In the genomic region with DNA sequence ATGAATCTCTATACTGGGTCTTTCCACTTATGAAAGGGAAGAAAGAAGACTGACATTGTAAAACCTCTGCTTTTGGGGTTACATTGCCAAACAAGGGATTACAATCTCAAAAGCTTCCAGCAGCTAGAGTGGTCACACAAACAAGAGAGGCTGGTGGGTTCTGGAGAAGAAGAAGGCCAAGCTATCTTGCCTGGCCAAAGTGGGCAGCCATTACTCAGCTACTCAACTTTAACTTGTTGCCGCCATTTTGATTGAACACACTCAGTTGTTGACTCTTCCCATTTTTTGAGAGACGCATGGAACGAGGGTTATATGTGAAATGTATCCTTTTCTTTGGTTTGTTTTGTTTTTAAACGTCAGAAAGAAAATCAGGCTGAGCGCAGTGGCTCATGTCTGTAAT, we compare ENCODE assay signal across 2 cellular contexts.
TF ChIP-seq lines count a peak whose summit lies in the region.

No MANE protein-coding gene starts in this region.

TF ChIP-seq in A549, 52 proteins besides CTCF, POLR2A, EP300 and RAD21 (continued from another document):
- TF ChIP-seq ZSCAN20 (CRISPR knock-in tag; IDR thresholded peaks at IDR 0.05), result no peak

TF ChIP-seq in K562, 482 proteins besides CTCF, POLR2A, EP300 and RAD21:
- TF ChIP-seq YY1 (IDR thresholded peaks at IDR 0.05; ENCODE audit: borderline replicate concordance in 1 of 3, control insufficient read depth in 1 of 3, extremely low read depth in 1 of 3, insufficient read depth in 3 of 3, insufficient read length in 1 of 3, insufficient replicate concordance in 2 of 3, low read depth in 1 of 3, low read length in 2 of 3) (peak in 1 of 3 experiments; percentile 65), EHMT2 (IDR thresholded peaks at IDR 0.05) (peak; percentile 59; the same call in 1 of the 2 replicates), FIP1L1 (IDR thresholded peaks at IDR 0.05; ENCODE audit: low read depth, low read length, poor library complexity, severe bottlenecking) (no peak), HMG20B (CRISPR knock-in tag; IDR thresholded peaks at IDR 0.05) (no peak)
- TF ChIP-seq, protein P1, sequence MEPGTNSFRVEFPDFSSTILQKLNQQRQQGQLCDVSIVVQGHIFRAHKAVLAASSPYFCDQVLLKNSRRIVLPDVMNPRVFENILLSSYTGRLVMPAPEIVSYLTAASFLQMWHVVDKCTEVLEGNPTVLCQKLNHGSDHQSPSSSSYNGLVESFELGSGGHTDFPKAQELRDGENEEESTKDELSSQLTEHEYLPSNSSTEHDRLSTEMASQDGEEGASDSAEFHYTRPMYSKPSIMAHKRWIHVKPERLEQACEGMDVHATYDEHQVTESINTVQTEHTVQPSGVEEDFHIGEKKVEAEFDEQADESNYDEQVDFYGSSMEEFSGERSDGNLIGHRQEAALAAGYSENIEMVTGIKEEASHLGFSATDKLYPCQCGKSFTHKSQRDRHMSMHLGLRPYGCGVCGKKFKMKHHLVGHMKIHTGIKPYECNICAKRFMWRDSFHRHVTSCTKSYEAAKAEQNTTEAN (CRISPR knock-in tag; IDR thresholded peaks at IDR 0.05), result no peak
